In the genomic region with DNA sequence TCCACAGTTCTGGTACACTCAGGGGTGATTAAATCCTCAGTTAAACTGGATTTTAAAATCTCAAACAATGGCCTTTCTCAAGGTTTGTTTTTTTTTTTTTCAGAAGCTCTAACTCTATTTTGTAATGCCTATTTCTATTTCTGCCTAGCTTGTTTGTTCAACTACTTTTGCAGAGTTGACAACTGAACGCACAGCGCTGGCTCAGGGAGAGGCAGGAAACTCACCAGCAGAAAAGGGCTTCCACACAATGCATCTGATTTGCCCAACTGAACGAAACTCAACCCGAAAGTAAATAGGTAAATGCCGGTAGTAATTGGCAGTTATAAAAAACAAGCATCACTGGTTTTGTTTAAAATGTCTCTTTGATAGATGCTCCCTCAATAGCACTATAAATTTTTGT, we compare ENCODE assay signal across 20 cellular contexts.
"Had no signal": no experiment of that assay in that cellular context is flagged by ENCODE, and none has a peak within 500 bp of the region (broad histone marks: within the 10 kb centered on the region; RNA-seq: fewer than 3 reads in every experiment).

No MANE protein-coding gene starts in this region.

- H3K4me3 ChIP-seq: dorsolateral prefrontal cortex, hepatocyte, right atrium auricular region, sigmoid colon, skin epidermis, stomach, thoracic aorta, transverse colon had no signal

- H3K9me3 ChIP-seq: thoracic aorta, transverse colon had no signal

- H3K27ac ChIP-seq: dorsolateral prefrontal cortex, hepatocyte, right atrium auricular region, sigmoid colon, skin epidermis, stomach, thoracic aorta, transverse colon had no signal

- H3K27me3 ChIP-seq: hepatocyte, right atrium auricular region had no signal

- H3K36me3 ChIP-seq: right atrium auricular region, sigmoid colon, stomach, thoracic aorta, transverse colon had no signal

- ATAC-seq: naive thymus-derived CD8-positive, alpha-beta T cell had no signal

- DNase-seq: cortex of kidney; dorsolateral prefrontal cortex; effector CD8-positive, alpha-beta T cell; foreskin melanocyte; head of caudate nucleus; kidney glomerular epithelial cell; mammary epithelial cell; naive thymus-derived CD8-positive, alpha-beta T cell; posterior cingulate gyrus; sigmoid colon; stimulated activated CD4-positive, alpha-beta T cell treated with anti-CD3 and anti-CD28 coated beads, Interleukin-2, amount 100 ng/mL, for 24 hours; stimulated activated CD4-positive, alpha-beta T cell treated with anti-CD3 and anti-CD28 coated beads, Interleukin-4, amount 100 ng/mL, for 4 hours; stimulated activated naive CD4-positive, alpha-beta T cell; stomach; substantia nigra; transverse colon had no signal
